1 cellular context compared by ENCODE assay signal in genomic region chr1:163263818-163264217, GRCh38.
A peak's percentile ranks its signal among the peaks of the same experiment; 100 is the strongest.
TF ChIP-seq lines count a peak whose summit lies in the region.

No MANE protein-coding gene starts in this region.

TF ChIP-seq in GM12878, 131 proteins besides CTCF, POLR2A, EP300 and RAD21:
- TF ChIP-seq MAX (IDR thresholded peaks at IDR 0.05; ENCODE audit: low read depth, low read length) (no peak), EGR1 (IDR thresholded peaks at IDR 0.05; ENCODE audit: borderline replicate concordance in 1 of 2, low read depth in 2 of 2, low read length in 2 of 2) (no peak), RELB (IDR thresholded peaks at IDR 0.05; ENCODE audit: low read depth) (peak; percentile 42; the same call in 1 of the 2 replicates)
